Comparison of ENCODE assay signal across 13 cellular contexts in genomic region chr2:158518083-158518482, GRCh38.
DNase-seq lines count a peak whose midpoint lies in the region; ATAC-seq and TF ChIP-seq lines count a peak whose summit lies in the region.
"Had no signal": no experiment of that assay in that cellular context is flagged by ENCODE, and none has a peak within 500 bp of the region (broad histone marks: within the 10 kb centered on the region; RNA-seq: fewer than 3 reads in every experiment).

No MANE protein-coding gene starts in this region.

- H3K36me3 Mint-ChIP-seq in nephron progenitor cell (ENCODE audit: low read depth), result peaks cover 50% of the 10 kb centered on the region
- peaks cover 5% of the 10 kb centered on the region for H3K36me3 Mint-ChIP-seq in activated naive CD4-positive, alpha-beta T cell treated with anti-CD3 and anti-CD28 coated beads, Interleukin-2, amount 10 ng/mL, durations not matched to agents 7 days and 5 days

- DNase-seq in LHCN-M2 (ENCODE audit: low read depth) (peak; percentile 57), epithelial cell of esophagus (ENCODE audit: low read depth) (peak; percentile 46), nephron progenitor cell (no peak), BE2C (no peak), OCI-LY7 (ENCODE audit: low spot score) (no peak)
- no peak for DNase-seq in activated naive CD4-positive, alpha-beta T cell treated with anti-CD3 and anti-CD28 coated beads, Interleukin-2, amount 10 ng/mL, durations not matched to agents 7 days and 5 days
- DNase-seq: activated naive CD8-positive, alpha-beta T cell treated with anti-CD3 and anti-CD28 coated beads, Interleukin-2, amount 10 ng/mL, durations not matched to agents 7 days and 5 days; NCI-H1694 treated with DMSO at 0.1 percent for 48 hours had no signal

- POLR2A ChIA-PET in OCI-LY7 (lab: Charles Lee), result interaction anchor here (0.6 to 1.6 kb wide), 6 partner anchors 11 to 1624 kb away, joined by 3 to 7 read pairs (median 4); no protein-coding TSS in a partner anchor

- H3K79me2 ChIP-seq in OCI-LY7 (ENCODE audit: insufficient read depth, low read depth, low read length), result no peaks in the 10 kb centered on the region

- BruUV-seq in OCI-LY7 (replicated peaks; lab: Mats Ljungman, UMichigan), result no TSS peak

- H3K36me3 ChIP-seq in BLaER1 (no peaks in the 10 kb centered on the region), BE2C (no peaks in the 10 kb centered on the region), OCI-LY7 (ENCODE audit: insufficient read depth, low read length) (no peaks in the 10 kb centered on the region)

- peak overlapping the region; percentile 91 for H3K27ac Mint-ChIP-seq in nephron progenitor cell
- H3K27ac Mint-ChIP-seq in activated naive CD4-positive, alpha-beta T cell treated with anti-CD3 and anti-CD28 coated beads, Interleukin-2, amount 10 ng/mL, durations not matched to agents 7 days and 5 days, result no peak overlapping the region
- H3K27ac Mint-ChIP-seq: activated naive CD8-positive, alpha-beta T cell treated with anti-CD3 and anti-CD28 coated beads, Interleukin-2, amount 10 ng/mL, durations not matched to agents 7 days and 5 days; stimulated activated naive CD8-positive, alpha-beta T cell treated with anti-CD3 and anti-CD28 coated beads, Interleukin-15, Interleukin-2, amounts not matched to agents 100 ng/mL and 50 ng/mL, for 24 hours had no signal

- intact Hi-C loops in OCI-LY7 (cut with micrococcal nuclease; ENCODE audit: unreplicated experiment), result no loop called here

- H2AFZ ChIP-seq in OCI-LY7 (ENCODE audit: low read length), result no peak overlapping the region

- H3K4me3 ChIP-seq in BLaER1 (no peak overlapping the region), epithelial cell of esophagus (ENCODE audit: low read length) (no peak overlapping the region), BE2C (ENCODE audit: low read depth, low read length) (no peak overlapping the region), OCI-LY7 (ENCODE audit: low read depth, low read length, poor library complexity, severe bottlenecking) (no peak overlapping the region)
- H3K4me3 ChIP-seq: coronary artery had no signal

- TF ChIP-seq CTCF in epithelial cell of esophagus (IDR thresholded peaks at IDR 0.05; ENCODE audit: insufficient read depth, low read depth, low read length, missing control alignments) (no peak), nephron progenitor cell (IDR thresholded peaks at IDR 0.05) (no peak), BE2C (IDR thresholded peaks at IDR 0.05; ENCODE audit: low read depth, low read length) (no peak), OCI-LY7 (conservative IDR thresholded peaks at IDR 0.05; ENCODE audit: low read length) (no peak)

- H4K20me1 ChIP-seq in BLaER1, result no peaks in the 10 kb centered on the region
- H4K20me1 ChIP-seq in OCI-LY7 (ENCODE audit: insufficient read depth, low read length), result no peaks in the 10 kb centered on the region

- H3K4me1 Mint-ChIP-seq in nephron progenitor cell, result peaks cover 40% of the 10 kb centered on the region
- no peaks in the 10 kb centered on the region for H3K4me1 Mint-ChIP-seq in activated naive CD4-positive, alpha-beta T cell treated with anti-CD3 and anti-CD28 coated beads, Interleukin-2, amount 10 ng/mL, durations not matched to agents 7 days and 5 days
- H3K4me1 Mint-ChIP-seq: activated naive CD8-positive, alpha-beta T cell treated with anti-CD3 and anti-CD28 coated beads, Interleukin-2, amount 10 ng/mL, durations not matched to agents 7 days and 5 days had no signal

- peaks cover 5% of the 10 kb centered on the region for H3K9me3 ChIP-seq in BLaER1
- no peaks in the 10 kb centered on the region for H3K9me3 ChIP-seq in BE2C
- H3K9me3 ChIP-seq in OCI-LY7 (ENCODE audit: low read length), result no peaks in the 10 kb centered on the region

- H3K9me2 ChIP-seq in OCI-LY7 (ENCODE audit: insufficient read depth, low read length), result no peaks in the 10 kb centered on the region

- H3K27ac ChIP-seq in BLaER1 (peak overlapping the region; percentile 18; the same call in 1 of the 2 replicates), OCI-LY7 (ENCODE audit: low read depth, low read length, poor library complexity, severe bottlenecking) (no peak overlapping the region)
- H3K27ac ChIP-seq: coronary artery, VCaP had no signal

- ATAC-seq in HG02870 (IDR thresholded peaks at IDR 0.05; ENCODE audit: unreplicated experiment), result no peak

- H3K27me3 ChIP-seq in BLaER1 (no peaks in the 10 kb centered on the region), BE2C (no peaks in the 10 kb centered on the region)

- no peak overlapping the region for H3K9ac ChIP-seq in BLaER1

- H3K4me1 ChIP-seq in BLaER1 (peaks cover 20% of the 10 kb centered on the region), BE2C (no peaks in the 10 kb centered on the region), OCI-LY7 (ENCODE audit: insufficient read depth, low read length, poor library complexity, severe bottlenecking) (peaks cover 5% of the 10 kb centered on the region)

- peak overlapping the region; percentile 64 for H3K4me2 ChIP-seq in BLaER1
- H3K4me2 ChIP-seq in OCI-LY7 (ENCODE audit: low read length), result no peak overlapping the region

- H3K9me3 Mint-ChIP-seq in nephron progenitor cell, result peaks cover 22% of the 10 kb centered on the region
- peaks cover 2% of the 10 kb centered on the region for H3K9me3 Mint-ChIP-seq in activated naive CD4-positive, alpha-beta T cell treated with anti-CD3 and anti-CD28 coated beads, Interleukin-2, amount 10 ng/mL, durations not matched to agents 7 days and 5 days

- CTCF ChIA-PET in OCI-LY7 (lab: Charles Lee; ENCODE audit: unreplicated experiment), result no interaction called here
- CTCF ChIA-PET in activated naive CD4-positive, alpha-beta T cell treated with anti-CD3 and anti-CD28 coated beads, Interleukin-2, amount 10 ng/mL, durations not matched to agents 7 days and 5 days (lab: Charles Lee), result interaction anchor here (0.6 kb wide), 1 partner anchor 454 kb away, joined by 3 read pairs; no protein-coding TSS in a partner anchor

- H3K4me3 Mint-ChIP-seq in nephron progenitor cell, result no peak overlapping the region
- no peak overlapping the region for H3K4me3 Mint-ChIP-seq in activated naive CD4-positive, alpha-beta T cell treated with anti-CD3 and anti-CD28 coated beads, Interleukin-2, amount 10 ng/mL, durations not matched to agents 7 days and 5 days
- H3K4me3 Mint-ChIP-seq: activated naive CD8-positive, alpha-beta T cell treated with anti-CD3 and anti-CD28 coated beads, Interleukin-2, amount 10 ng/mL, durations not matched to agents 7 days and 5 days; stimulated activated naive CD8-positive, alpha-beta T cell treated with anti-CD3 and anti-CD28 coated beads, Interleukin-15, Interleukin-2, amounts not matched to agents 100 ng/mL and 50 ng/mL, for 24 hours had no signal

- H3K27me3 Mint-ChIP-seq in nephron progenitor cell (ENCODE audit: low read depth, poor library complexity), result peaks cover 3% of the 10 kb centered on the region
- no peaks in the 10 kb centered on the region for H3K27me3 Mint-ChIP-seq in activated naive CD4-positive, alpha-beta T cell treated with anti-CD3 and anti-CD28 coated beads, Interleukin-2, amount 10 ng/mL, durations not matched to agents 7 days and 5 days
- H3K27me3 Mint-ChIP-seq: activated naive CD8-positive, alpha-beta T cell treated with anti-CD3 and anti-CD28 coated beads, Interleukin-2, amount 10 ng/mL, durations not matched to agents 7 days and 5 days; stimulated activated naive CD8-positive, alpha-beta T cell treated with anti-CD3 and anti-CD28 coated beads, Interleukin-15, Interleukin-2, amounts not matched to agents 100 ng/mL and 50 ng/mL, for 24 hours had no signal

Comparison
In these comparisons a context has a peak if more than half of its experiments do, and no peak if none do; other contexts are left out.
1. DNase-seq: peak in LHCN-M2 (single experiment) and epithelial cell of esophagus (single experiment); none in nephron progenitor cell (single experiment), BE2C (single experiment), OCI-LY7 (single experiment) and activated naive CD4-positive, alpha-beta T cell treated with anti-CD3 and anti-CD28 coated beads, Interleukin-2, amount 10 ng/mL, durations not matched to agents 7 days and 5 days (single experiment).